10 cellular contexts compared by ENCODE assay signal in genomic region chr17:17181666-17182600, GRCh38. TPM values are rescaled to one million over a fixed set of nuclear protein-coding genes. Genes with fewer than 3 reads are reported as not detected.
A peak's percentile ranks its signal among the peaks of the same experiment; 100 is the strongest.
DNase-seq lines count a peak whose midpoint lies in the region; ATAC-seq and TF ChIP-seq lines count a peak whose summit lies in the region.
"Had no signal": no experiment of that assay in that cellular context is flagged by ENCODE, and none has a peak within 500 bp of the region (broad histone marks: within the 10 kb centered on the region; RNA-seq: fewer than 3 reads in every experiment).

No MANE protein-coding gene starts in this region.

- H3K4me1 ChIP-seq in upper lobe of right lung (peaks cover 17% of the 10 kb centered on the region), prostate gland (replicated peaks) (no peaks in the 10 kb centered on the region)

- CTCF ChIA-PET in activated B cell treated with CpG ODN at 0.5 μM for 24 hours (lab: Charles Lee), result no interaction called here

- DNase-seq in stimulated activated CD4-positive, alpha-beta T cell treated with anti-CD3 and anti-CD28 coated beads, Interleukin-15, amount 100 ng/mL, for 24 hours, result peak; percentile 35
- DNase-seq in stimulated activated CD4-positive, alpha-beta T cell treated with anti-CD3 and anti-CD28 coated beads, Interleukin-1b, Interleukin-23, amount 100 ng/mL, for 48 hours, result no peak
- DNase-seq in activated B cell treated with CpG ODN at 0.5 μM for 24 hours (no peak), upper lobe of right lung (no peak), HT-29 (ENCODE audit: low spot score) (no peak), NCI-H226 (no peak), prostate gland (ENCODE audit: low spot score) (no peak)
- no peak for DNase-seq in central memory CD8-positive, alpha-beta T cell (ENCODE audit: low spot score in 2 of 2)
- DNase-seq: hippocampal formation, mesendoderm had no signal

- H3K4me3 ChIP-seq in upper lobe of right lung (no peak overlapping the region), prostate gland (no peak overlapping the region)

- TF ChIP-seq CTCF in activated B cell treated with CpG ODN at 0.5 μM for 24 hours (IDR thresholded peaks at IDR 0.05) (no peak), upper lobe of right lung (IDR thresholded peaks at IDR 0.05) (no peak), prostate gland (IDR thresholded peaks at IDR 0.05) (no peak)

- H3K9me3 ChIP-seq in upper lobe of right lung (no peaks in the 10 kb centered on the region), prostate gland (no peaks in the 10 kb centered on the region)

- H3K4me3 Mint-ChIP-seq in activated B cell treated with CpG ODN at 0.5 μM for 24 hours, result peak overlapping the region; percentile 57
- peak overlapping the region; percentile 58 for H3K4me3 Mint-ChIP-seq in central memory CD8-positive, alpha-beta T cell

- intact Hi-C loops in activated B cell treated with CpG ODN at 0.5 μM for 24 hours (cut with micrococcal nuclease), result no loop called here
- intact Hi-C loops in upper lobe of right lung (cut with DNase I), result no loop called here
- intact Hi-C loops in prostate gland (cut with DNase I), result no loop called here

- POLR2A ChIA-PET in activated B cell treated with CpG ODN at 0.5 μM for 24 hours (lab: Charles Lee), result interaction anchor here (0.9 kb wide), 1 partner anchor 16 kb away, joined by 3 read pairs; no protein-coding TSS in a partner anchor

- H3K36me3 ChIP-seq in upper lobe of right lung, result peaks cover 78% of the 10 kb centered on the region
- H3K36me3 ChIP-seq in prostate gland, result peaks cover 0 to 5% of the 10 kb centered on the region in 2 donors

- peak overlapping the region; percentile 84 for H3K27ac Mint-ChIP-seq in activated B cell treated with CpG ODN at 0.5 μM for 24 hours
- peak overlapping the region; percentile 87 for H3K27ac Mint-ChIP-seq in central memory CD8-positive, alpha-beta T cell (ENCODE audit: low read depth)

- peaks cover 73% of the 10 kb centered on the region for H3K36me3 Mint-ChIP-seq in activated B cell treated with CpG ODN at 0.5 μM for 24 hours (ENCODE audit: low read depth)
- peaks cover 28% of the 10 kb centered on the region for H3K36me3 Mint-ChIP-seq in central memory CD8-positive, alpha-beta T cell (ENCODE audit: insufficient read depth)

- H3K27ac ChIP-seq in upper lobe of right lung, result peak overlapping the region; percentile 3
- peak overlapping the region in 1 of 2 donors; percentile 33 for H3K27ac ChIP-seq in prostate gland

- ATAC-seq in activated B cell treated with CpG ODN at 0.5 μM for 24 hours (ENCODE audit: low read depth), result peak; percentile 78
- peak; percentile 49 for ATAC-seq in central memory CD8-positive, alpha-beta T cell (replicated peaks; ENCODE audit: extremely low read depth, poor library complexity, severe bottlenecking)
- ATAC-seq in upper lobe of right lung, result no peak

- H3K9me3 Mint-ChIP-seq in activated B cell treated with CpG ODN at 0.5 μM for 24 hours, result no peaks in the 10 kb centered on the region
- H3K9me3 Mint-ChIP-seq in central memory CD8-positive, alpha-beta T cell, result no peaks in the 10 kb centered on the region

- H3K27me3 ChIP-seq in upper lobe of right lung (no peaks in the 10 kb centered on the region), prostate gland (replicated peaks; ENCODE audit: insufficient read depth) (no peaks in the 10 kb centered on the region)

- WGBS in prostate gland, result 52% methylated on average over 16 of the region's 16 CpGs

- no peaks in the 10 kb centered on the region for H3K27me3 Mint-ChIP-seq in activated B cell treated with CpG ODN at 0.5 μM for 24 hours
- H3K27me3 Mint-ChIP-seq in central memory CD8-positive, alpha-beta T cell, result no peaks in the 10 kb centered on the region

- peaks cover 48% of the 10 kb centered on the region for H3K4me1 Mint-ChIP-seq in activated B cell treated with CpG ODN at 0.5 μM for 24 hours
- H3K4me1 Mint-ChIP-seq in central memory CD8-positive, alpha-beta T cell, result peaks cover 44% of the 10 kb centered on the region

- no peak for TF ChIP-seq POLR2A in prostate gland (IDR thresholded peaks at IDR 0.05)

RNA-seq across cellular contexts. Expression of gene PLD6, which starts 24.2 kb away (rescaled TPM):
- total RNA-seq in activated B cell treated with CpG ODN at 0.5 μM for 24 hours (6.2 and 7.6 TPM in 2 replicates), upper lobe of right lung (4.9 TPM), prostate gland (10 to 100 TPM in 1 of 2 donors, 1 to 10 TPM in 1; 9.5 to 26.4 TPM)
- 3.5 and 3.9 TPM in 2 replicates for total RNA-seq in HT-29 (2014; rRNA removed; shearing (Covaris generic))

RNA-seq across cellular contexts. Expression of gene FLCN, which starts 55.0 kb away (rescaled TPM):
- 54.5 and 62.3 TPM in 2 replicates for total RNA-seq in activated B cell treated with CpG ODN at 0.5 μM for 24 hours
- total RNA-seq in upper lobe of right lung, result 106 TPM
- 14.8 and 21.8 TPM in 2 replicates for total RNA-seq in HT-29 (2014; rRNA removed; shearing (Covaris generic))
- total RNA-seq in prostate gland, result 100 to 1,000 TPM in 1 of 2 donors, 10 to 100 TPM in 1; 43.8 to 125 TPM
